9 cellular contexts compared by ENCODE assay signal in genomic region chr4:147822128-147822527, GRCh38.
DNase-seq lines count a peak whose midpoint lies in the region; ATAC-seq and TF ChIP-seq lines count a peak whose summit lies in the region.
"Had no signal": no experiment of that assay in that cellular context is flagged by ENCODE, and none has a peak within 500 bp of the region (broad histone marks: within the 10 kb centered on the region; RNA-seq: fewer than 3 reads in every experiment).

No MANE protein-coding gene starts in this region.

- H3K9me3 ChIP-seq in body of pancreas: no peaks in the 10 kb centered on the region

- peaks cover 15% of the 10 kb centered on the region for H3K4me1 Mint-ChIP-seq in type B pancreatic cell (ENCODE audit: unreplicated experiment)
- peaks cover 3% of the 10 kb centered on the region for H3K4me1 Mint-ChIP-seq in T-helper 2 cell treated with Interferon-gamma antibody and Interleukin-4, amounts not matched to agents 5 μg/mL and 100 μg/mL, for 36 hours (ENCODE audit: low read depth)

- no peak overlapping the region for H3K4me3 Mint-ChIP-seq in type B pancreatic cell
- no peak overlapping the region for H3K4me3 Mint-ChIP-seq in T-helper 2 cell treated with Interferon-gamma antibody and Interleukin-4, amounts not matched to agents 5 μg/mL and 100 μg/mL, for 36 hours

- no peaks in the 10 kb centered on the region for H3K36me3 ChIP-seq in body of pancreas (replicated peaks in 1 of 2; ENCODE audit: insufficient read depth in 1 of 2, low read depth in 2 of 2)

- TF ChIP-seq CTCF in body of pancreas (IDR thresholded peaks at IDR 0.05): no peak
- no peak for TF ChIP-seq CTCF in type B pancreatic cell (conservative IDR thresholded peaks at IDR 0.05)

- H3K4me3 ChIP-seq in body of pancreas: no peak overlapping the region

- peaks cover 23% of the 10 kb centered on the region for H3K36me3 Mint-ChIP-seq in type B pancreatic cell
- H3K36me3 Mint-ChIP-seq in T-helper 2 cell treated with Interferon-gamma antibody and Interleukin-4, amounts not matched to agents 5 μg/mL and 100 μg/mL, for 36 hours (ENCODE audit: low read depth): peaks cover 24% of the 10 kb centered on the region

- no peaks in the 10 kb centered on the region for H3K27me3 Mint-ChIP-seq in type B pancreatic cell
- no peaks in the 10 kb centered on the region for H3K27me3 Mint-ChIP-seq in T-helper 2 cell treated with Interferon-gamma antibody and Interleukin-4, amounts not matched to agents 5 μg/mL and 100 μg/mL, for 36 hours (ENCODE audit: low read depth)

- peaks cover 55% of the 10 kb centered on the region for H3K4me1 ChIP-seq in body of pancreas

- peak; percentile 1 for DNase-seq in NCI-H2029 treated with DMSO at 0.1 percent for 48 hours (lab: John Stamatoyannopoulos, UW)
- no peak for DNase-seq in NCI-H2029 (lab: John Stamatoyannopoulos, UW)
- peak; percentile 93 to 98 (median 97) for DNase-seq in body of pancreas
- peak; percentile 89 for DNase-seq in left lobe of liver (ENCODE audit: low spot score)
- DNase-seq in type B pancreatic cell (ENCODE audit: extremely low spot score, unreplicated experiment): no peak
- DNase-seq in T-helper 2 cell treated with Interferon-gamma antibody and Interleukin-4, amounts not matched to agents 5 μg/mL and 100 μg/mL, for 36 hours (ENCODE audit: low spot score): no peak
- DNase-seq: central memory CD4-positive, alpha-beta T cell had no signal

- TF ChIP-seq POLR2A in body of pancreas (IDR thresholded peaks at IDR 0.05): no peak

- peak; percentile 79 for ATAC-seq in body of pancreas
- ATAC-seq in left lobe of liver: peak; percentile 95
- ATAC-seq in GM19035 (IDR thresholded peaks at IDR 0.05; ENCODE audit: unreplicated experiment): no peak
- ATAC-seq in HG02981 (IDR thresholded peaks at IDR 0.05; ENCODE audit: unreplicated experiment): no peak

- peak overlapping the region; percentile 11 for H3K27ac Mint-ChIP-seq in type B pancreatic cell
- H3K27ac Mint-ChIP-seq in T-helper 2 cell treated with Interferon-gamma antibody and Interleukin-4, amounts not matched to agents 5 μg/mL and 100 μg/mL, for 36 hours: no peak overlapping the region

- intact Hi-C loops in body of pancreas (cut with DNase I): no loop called here

- H3K27me3 ChIP-seq in body of pancreas: no peaks in the 10 kb centered on the region

- peak overlapping the region in 3 of 4 donors; percentile 56 to 71 (median 63) for H3K27ac ChIP-seq in body of pancreas

- peaks cover 5% of the 10 kb centered on the region for H3K9me3 Mint-ChIP-seq in type B pancreatic cell
- no peaks in the 10 kb centered on the region for H3K9me3 Mint-ChIP-seq in T-helper 2 cell treated with Interferon-gamma antibody and Interleukin-4, amounts not matched to agents 5 μg/mL and 100 μg/mL, for 36 hours

Comparison
In these comparisons a context has a peak if more than half of its experiments do, and no peak if none do; other contexts are left out.
1. DNase-seq: peak in NCI-H2029 treated with DMSO at 0.1 percent for 48 hours (single experiment), body of pancreas (4 of 4) and left lobe of liver (single experiment); none in NCI-H2029 (single experiment), type B pancreatic cell (single experiment) and T-helper 2 cell treated with Interferon-gamma antibody and Interleukin-4, amounts not matched to agents 5 μg/mL and 100 μg/mL, for 36 hours (single experiment).
2. ATAC-seq: peak in body of pancreas (single experiment) and left lobe of liver (single experiment); none in GM19035 (single experiment) and HG02981 (single experiment).